ENCODE assay signal across 2 cellular contexts in genomic region chr1:153978274-153978909, GRCh38.
TF ChIP-seq lines count a peak whose summit lies in the region.

No MANE protein-coding gene starts in this region.

TF ChIP-seq in HEK293, 187 proteins besides CTCF, POLR2A, EP300 and RAD21 (continued from another document):
- TF ChIP-seq ZNF174 (tag by site-specific recombination; IDR thresholded peaks at IDR 0.05) (no peak), ZNF335 (tag by site-specific recombination; conservative IDR thresholded peaks at IDR 0.05) (peak; percentile 60)

TF ChIP-seq in WTC11, 78 proteins besides CTCF, POLR2A, EP300 and RAD21 (continued from another document):
- TF ChIP-seq, protein P1, sequence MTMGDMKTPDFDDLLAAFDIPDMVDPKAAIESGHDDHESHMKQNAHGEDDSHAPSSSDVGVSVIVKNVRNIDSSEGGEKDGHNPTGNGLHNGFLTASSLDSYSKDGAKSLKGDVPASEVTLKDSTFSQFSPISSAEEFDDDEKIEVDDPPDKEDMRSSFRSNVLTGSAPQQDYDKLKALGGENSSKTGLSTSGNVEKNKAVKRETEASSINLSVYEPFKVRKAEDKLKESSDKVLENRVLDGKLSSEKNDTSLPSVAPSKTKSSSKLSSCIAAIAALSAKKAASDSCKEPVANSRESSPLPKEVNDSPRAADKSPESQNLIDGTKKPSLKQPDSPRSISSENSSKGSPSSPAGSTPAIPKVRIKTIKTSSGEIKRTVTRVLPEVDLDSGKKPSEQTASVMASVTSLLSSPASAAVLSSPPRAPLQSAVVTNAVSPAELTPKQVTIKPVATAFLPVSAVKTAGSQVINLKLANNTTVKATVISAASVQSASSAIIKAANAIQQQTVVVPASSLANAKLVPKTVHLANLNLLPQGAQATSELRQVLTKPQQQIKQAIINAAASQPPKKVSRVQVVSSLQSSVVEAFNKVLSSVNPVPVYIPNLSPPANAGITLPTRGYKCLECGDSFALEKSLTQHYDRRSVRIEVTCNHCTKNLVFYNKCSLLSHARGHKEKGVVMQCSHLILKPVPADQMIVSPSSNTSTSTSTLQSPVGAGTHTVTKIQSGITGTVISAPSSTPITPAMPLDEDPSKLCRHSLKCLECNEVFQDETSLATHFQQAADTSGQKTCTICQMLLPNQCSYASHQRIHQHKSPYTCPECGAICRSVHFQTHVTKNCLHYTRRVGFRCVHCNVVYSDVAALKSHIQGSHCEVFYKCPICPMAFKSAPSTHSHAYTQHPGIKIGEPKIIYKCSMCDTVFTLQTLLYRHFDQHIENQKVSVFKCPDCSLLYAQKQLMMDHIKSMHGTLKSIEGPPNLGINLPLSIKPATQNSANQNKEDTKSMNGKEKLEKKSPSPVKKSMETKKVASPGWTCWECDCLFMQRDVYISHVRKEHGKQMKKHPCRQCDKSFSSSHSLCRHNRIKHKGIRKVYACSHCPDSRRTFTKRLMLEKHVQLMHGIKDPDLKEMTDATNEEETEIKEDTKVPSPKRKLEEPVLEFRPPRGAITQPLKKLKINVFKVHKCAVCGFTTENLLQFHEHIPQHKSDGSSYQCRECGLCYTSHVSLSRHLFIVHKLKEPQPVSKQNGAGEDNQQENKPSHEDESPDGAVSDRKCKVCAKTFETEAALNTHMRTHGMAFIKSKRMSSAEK (CRISPR knock-in tag; IDR thresholded peaks at IDR 0.05; ENCODE audit: borderline replicate concordance) = no peak
- TF ChIP-seq, protein P2, sequence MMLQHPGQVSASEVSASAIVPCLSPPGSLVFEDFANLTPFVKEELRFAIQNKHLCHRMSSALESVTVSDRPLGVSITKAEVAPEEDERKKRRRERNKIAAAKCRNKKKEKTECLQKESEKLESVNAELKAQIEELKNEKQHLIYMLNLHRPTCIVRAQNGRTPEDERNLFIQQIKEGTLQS (CRISPR knock-in tag; conservative IDR thresholded peaks at IDR 0.05) = no peak
